12 cellular contexts compared by ENCODE assay signal in genomic region chr5:35919191-35919590, GRCh38. TPM values are rescaled to one million over a fixed set of nuclear protein-coding genes. Genes with fewer than 3 reads are reported as not detected.
DNase-seq lines count a peak whose midpoint lies in the region; ATAC-seq and TF ChIP-seq lines count a peak whose summit lies in the region.
"Had no signal": no experiment of that assay in that cellular context is flagged by ENCODE, and none has a peak within 500 bp of the region (broad histone marks: within the 10 kb centered on the region; RNA-seq: fewer than 3 reads in every experiment).

No MANE protein-coding gene starts in this region.

- no peaks in the 10 kb centered on the region for H3K79me1 ChIP-seq in mesendoderm (ENCODE audit: low read length)

- H3K4me2 ChIP-seq in GM23248 (ENCODE audit: unreplicated experiment) (no peak overlapping the region), hepatocyte (no peak overlapping the region), mesendoderm (ENCODE audit: low read length) (no peak overlapping the region)

- peaks cover 5% of the 10 kb centered on the region for H3K9me3 Mint-ChIP-seq in activated T-helper 17 cell treated with anti-CD3 and anti-CD28 coated beads, Interleukin-2, amount 50 U/mL, for 72 hours

- H2BK15ac ChIP-seq in mesendoderm (replicated peaks; ENCODE audit: low read depth) = no peak overlapping the region

- H3F3A ChIP-seq in GM23248 (ENCODE audit: insufficient read depth) = peaks cover 13% of the 10 kb centered on the region

- intact Hi-C loops in psoas muscle (cut with DNase I) = no loop called here

- H3K4me1 ChIP-seq in GM23248 (ENCODE audit: insufficient read depth) = peaks cover 29% of the 10 kb centered on the region
- H3K4me1 ChIP-seq in hepatocyte (ENCODE audit: insufficient read depth) = no peaks in the 10 kb centered on the region
- no peaks in the 10 kb centered on the region for H3K4me1 ChIP-seq in psoas muscle
- no peaks in the 10 kb centered on the region for H3K4me1 ChIP-seq in mesendoderm (ENCODE audit: control insufficient read depth, low read depth, low read length)
- H3K4me1 ChIP-seq: lower lobe of right lung had no signal

- no peak overlapping the region for H4K8ac ChIP-seq in mesendoderm (ENCODE audit: low read depth, low read length)

- H3K18ac ChIP-seq in mesendoderm (ENCODE audit: low read length) = no peak overlapping the region

- no peaks in the 10 kb centered on the region for H3K79me2 ChIP-seq in GM23248 (ENCODE audit: insufficient read depth)
- no peaks in the 10 kb centered on the region for H3K79me2 ChIP-seq in hepatocyte
- H3K79me2 ChIP-seq in mesendoderm (ENCODE audit: control insufficient read depth, insufficient read depth, low read length) = no peaks in the 10 kb centered on the region

- TF ChIP-seq CTCF in AG09309 (IDR thresholded peaks at IDR 0.05; ENCODE audit: control insufficient read depth, insufficient read depth, low read depth, low read length, missing control alignments) = no peak
- no peak for TF ChIP-seq CTCF in hepatocyte (IDR thresholded peaks at IDR 0.05; ENCODE audit: poor library complexity)
- TF ChIP-seq CTCF in psoas muscle (IDR thresholded peaks at IDR 0.05) = no peak

- H3K4ac ChIP-seq in mesendoderm (ENCODE audit: low read depth, low read length) = no peak overlapping the region

- H3K27ac ChIP-seq in GM23248 (no peak overlapping the region), hepatocyte (no peak overlapping the region), psoas muscle (no peak overlapping the region), mesendoderm (ENCODE audit: low read depth, low read length) (no peak overlapping the region)
- H3K27ac ChIP-seq: lower lobe of right lung had no signal

- in situ Hi-C loops in GM23248 (cut with MboI) = no loop called here

- no peak overlapping the region for H4K5ac ChIP-seq in mesendoderm (ENCODE audit: low read length)

- H3K36me3 ChIP-seq in GM23248 (ENCODE audit: low read depth) = no peaks in the 10 kb centered on the region
- no peaks in the 10 kb centered on the region for H3K36me3 ChIP-seq in hepatocyte (replicated peaks; ENCODE audit: insufficient read depth, low read depth)
- H3K36me3 ChIP-seq in psoas muscle (ENCODE audit: insufficient read depth in 1 of 2, low read depth in 1 of 2) = no peaks in the 10 kb centered on the region
- H3K36me3 ChIP-seq in mesendoderm (ENCODE audit: control insufficient read depth, insufficient read depth, low read length) = no peaks in the 10 kb centered on the region
- H3K36me3 ChIP-seq: lower lobe of right lung had no signal

- H3K9me3 ChIP-seq in GM23248 (ENCODE audit: low read depth) = no peaks in the 10 kb centered on the region
- no peaks in the 10 kb centered on the region for H3K9me3 ChIP-seq in hepatocyte (ENCODE audit: low read depth)
- H3K9me3 ChIP-seq in psoas muscle = no peaks in the 10 kb centered on the region
- H3K9me3 ChIP-seq: lower lobe of right lung had no signal

- H3K56ac ChIP-seq in mesendoderm (ENCODE audit: low read length) = no peak overlapping the region

- H3K4me1 Mint-ChIP-seq in activated T-helper 17 cell treated with anti-CD3 and anti-CD28 coated beads, Interleukin-2, amount 50 U/mL, for 72 hours = peaks cover 12% of the 10 kb centered on the region

- H3K9ac ChIP-seq in GM23248 (no peak overlapping the region), mesendoderm (ENCODE audit: low read length) (no peak overlapping the region)

- H2AFZ ChIP-seq in GM23248 = no peak overlapping the region
- H2AFZ ChIP-seq in hepatocyte = no peak overlapping the region

- no peak overlapping the region for H2BK120ac ChIP-seq in mesendoderm (ENCODE audit: low read depth, low read length)

- H3K27me3 Mint-ChIP-seq in activated T-helper 17 cell treated with anti-CD3 and anti-CD28 coated beads, Interleukin-2, amount 50 U/mL, for 72 hours = no peaks in the 10 kb centered on the region

- H3K9me2 ChIP-seq in GM23248 (ENCODE audit: insufficient read depth) (no peaks in the 10 kb centered on the region), hepatocyte (replicated peaks; ENCODE audit: insufficient read depth) (no peaks in the 10 kb centered on the region)

- peak overlapping the region; percentile 33 for H3K4me3 Mint-ChIP-seq in activated T-helper 17 cell treated with anti-CD3 and anti-CD28 coated beads, Interleukin-2, amount 50 U/mL, for 72 hours

- H3K4me3 ChIP-seq in AG09309 (ENCODE audit: control insufficient read depth, low read depth, low read length) (no peak overlapping the region), GM23248 (no peak overlapping the region), hepatocyte (no peak overlapping the region), psoas muscle (no peak overlapping the region), mesendoderm (ENCODE audit: low read length) (no peak overlapping the region)
- H3K4me3 ChIP-seq: lower lobe of right lung had no signal

- 1 to 2% methylated on average over 4 of the region's 4 CpGs for WGBS in GM23248 (ENCODE audit: low coverage in 1 of 2, low lambda C conversion rate in 2 of 2, missing lambda C conversion rate in 2 of 2), 2 experiments
- WGBS in hepatocyte (ENCODE audit: low lambda C conversion rate, missing lambda C conversion rate) = 57% methylated on average over 4 of the region's 4 CpGs
- 38 to 51% (median 48%) methylated on average over 4 of the region's 4 CpGs for WGBS in psoas muscle, 3 donors
- WGBS in mesendoderm (ENCODE audit: extremely low coverage, insufficient coverage, low lambda C conversion rate) = no CpG with 5 or more reads among the region's 4 CpGs

- H3K23ac ChIP-seq in mesendoderm (ENCODE audit: low read length) = no peak overlapping the region

- H4K20me1 ChIP-seq in GM23248 (ENCODE audit: insufficient read depth) (no peaks in the 10 kb centered on the region), hepatocyte (ENCODE audit: insufficient read depth, poor library complexity, severe bottlenecking) (no peaks in the 10 kb centered on the region)

- DNase-seq in AG09309 (ENCODE audit: low read depth) = peak; percentile 92
- peak; percentile 83 for DNase-seq in GM23248
- peak; percentile 12 for DNase-seq in hepatocyte (ENCODE audit: low spot score)
- no peak for DNase-seq in pons (ENCODE audit: low spot score)
- no peak for DNase-seq in psoas muscle
- no peak for DNase-seq in mesendoderm
- DNase-seq: activated CD8-positive, alpha-beta memory T cell treated with anti-CD3 and anti-CD28 coated beads for 24 hours; central memory CD4-positive, alpha-beta T cell; lower lobe of right lung; NCI-H526 had no signal

- H2AK5ac ChIP-seq in mesendoderm (ENCODE audit: low read length) = no peak overlapping the region

- H3K27me3 ChIP-seq in GM23248 (replicated peaks; ENCODE audit: insufficient read depth) = no peaks in the 10 kb centered on the region
- H3K27me3 ChIP-seq in hepatocyte = peaks cover 9% of the 10 kb centered on the region
- peaks cover 0 to 22% (median 0%) of the 10 kb centered on the region in 3 donors for H3K27me3 ChIP-seq in psoas muscle (ENCODE audit: insufficient read depth in 3 of 3, low read length in 2 of 3)
- H3K27me3 ChIP-seq in mesendoderm (ENCODE audit: insufficient read depth, low read length, poor library complexity) = peaks cover 1% of the 10 kb centered on the region

- peak overlapping the region; percentile 53 for H3K27ac Mint-ChIP-seq in activated T-helper 17 cell treated with anti-CD3 and anti-CD28 coated beads, Interleukin-2, amount 50 U/mL, for 72 hours

- ATAC-seq in activated T-helper 17 cell treated with anti-CD3 and anti-CD28 coated beads, Interleukin-2, amount 50 U/mL, for 72 hours (replicated peaks) = peak; percentile 76
- ATAC-seq in HG02678 (IDR thresholded peaks at IDR 0.05; ENCODE audit: unreplicated experiment) (no peak), psoas muscle (no peak)

- no peak overlapping the region for H2BK5ac ChIP-seq in mesendoderm (ENCODE audit: low read length)

- H3K36me3 Mint-ChIP-seq in activated T-helper 17 cell treated with anti-CD3 and anti-CD28 coated beads, Interleukin-2, amount 50 U/mL, for 72 hours (ENCODE audit: low read depth) = no peaks in the 10 kb centered on the region

RNA-seq across cellular contexts. Expression of gene CAPSL, which starts 19.2 kb away (rescaled TPM):
- 4.5 TPM in 1 of 2 replicates, not detected in the other for total RNA-seq in GM23248 (2014; rRNA removed; shearing (Covaris generic))
- polyA plus RNA-seq in GM23248 (2016; fragmentation: Nextera tagmentation; extraction: Ambion mirVana) (0.19 and 0.47 TPM in 2 replicates), hepatocyte (0.66 and 0.91 TPM in 2 replicates), psoas muscle (not detected)
- 1 to 10 TPM in 1 of 2 donors, not detected in 1; 1.1 TPM for total RNA-seq in activated T-helper 17 cell treated with anti-CD3 and anti-CD28 coated beads, Interleukin-2, amount 50 U/mL, for 72 hours
- total RNA-seq in hepatocyte (not detected in 2 replicates), psoas muscle (not detected)
- 0.04 TPM for polyA plus RNA-seq in mesendoderm (2013, experiment 1 of 2)
- not detected for polyA plus RNA-seq in mesendoderm (2013, experiment 2 of 2)

Comparison
In these comparisons a context has a peak if more than half of its experiments do, and no peak if none do; other contexts are left out.
1. DNase-seq: peak in AG09309 (single experiment), GM23248 (single experiment) and hepatocyte (single experiment); none in pons (single experiment), psoas muscle (0 of 2) and mesendoderm (single experiment).